Comparison of ENCODE assay signal across 1 cellular context in genomic region chr1:27321813-27322568, GRCh38.
A peak's percentile ranks its signal among the peaks of the same experiment; 100 is the strongest.
TF ChIP-seq lines count a peak whose summit lies in the region.

Gene TMEM222, plus strand, starts transcription at chr1:27322163. Its CDS starts 35 bp downstream, at chr1:27322198.

TF ChIP-seq in HepG2, 621 proteins besides CTCF, POLR2A, EP300 and RAD21 (continued from another document and continues in another):
- TF ChIP-seq ZNF687 (CRISPR knock-in tag; IDR thresholded peaks at IDR 0.05) (peak; percentile 92), ZNF710 (CRISPR knock-in tag; IDR thresholded peaks at IDR 0.05; ENCODE audit: borderline replicate concordance) (peak; percentile 79), FOSL2 (CRISPR knock-in tag; IDR thresholded peaks at IDR 0.05) (peak; percentile 62), ZNF746 (CRISPR knock-in tag; IDR thresholded peaks at IDR 0.05) (no peak; the same call in 1 of the 2 replicates), SMARCC2 (IDR thresholded peaks at IDR 0.05) (no peak), RNF2 (conservative IDR thresholded peaks at IDR 0.05; ENCODE audit: low read depth) (peak; percentile 41; the same call in 1 of the 2 replicates), ZNF839 (CRISPR knock-in tag; IDR thresholded peaks at IDR 0.05; ENCODE audit: borderline replicate concordance) (peak; percentile 65; the same call in 1 of the 2 replicates), ZNF782 (CRISPR knock-in tag; IDR thresholded peaks at IDR 0.05; ENCODE audit: borderline replicate concordance) (peak; percentile 83; the same call in 1 of the 2 replicates), BRCA1 (CRISPR knock-in tag; IDR thresholded peaks at IDR 0.05) (no peak; the same call in 1 of the 2 replicates), SUZ12 (IDR thresholded peaks at IDR 0.05; ENCODE audit: low read depth, low read length) (no peak), FOXM1 (CRISPR knock-in tag; IDR thresholded peaks at IDR 0.05) (no peak), ZNF264 (CRISPR knock-in tag; IDR thresholded peaks at IDR 0.05) (peak; percentile 57; the same call in 1 of the 2 replicates), FOXK1 (CRISPR knock-in tag; IDR thresholded peaks at IDR 0.05; ENCODE audit: borderline replicate concordance, low read depth) (peak; percentile 97), PRMT3 (CRISPR knock-in tag; IDR thresholded peaks at IDR 0.05; ENCODE audit: borderline replicate concordance, low read depth) (0 out of 2 replicates have a peak, but pooled peaks have one; percentile 83), SMAD3 (CRISPR knock-in tag; IDR thresholded peaks at IDR 0.05) (peak; percentile 81; the same call in 1 of the 2 replicates), PLSCR1 (CRISPR knock-in tag; IDR thresholded peaks at IDR 0.05; ENCODE audit: borderline replicate concordance) (no peak), TP53 (CRISPR knock-in tag; conservative IDR thresholded peaks at IDR 0.05) (peak; percentile 50; the same call in 1 of the 2 replicates), ZHX2 (IDR thresholded peaks at IDR 0.05; ENCODE audit: low read depth) (peak; percentile 93), ZHX2 (CRISPR knock-in tag; IDR thresholded peaks at IDR 0.05; ENCODE audit: borderline replicate concordance) (no peak), IRX3 (CRISPR knock-in tag; IDR thresholded peaks at IDR 0.05; ENCODE audit: borderline replicate concordance, low read depth) (no peak), KDM4B (CRISPR knock-in tag; IDR thresholded peaks at IDR 0.05) (peak; percentile 62; the same call in 1 of the 2 replicates), SIX1 (CRISPR knock-in tag; IDR thresholded peaks at IDR 0.05; ENCODE audit: borderline replicate concordance) (no peak), PPARG (CRISPR knock-in tag; conservative IDR thresholded peaks at IDR 0.05) (peak; percentile 73; the same call in 1 of the 2 replicates), SNRNP70 (IDR thresholded peaks at IDR 0.05; ENCODE audit: low read depth, low read length) (no peak), DDIT3 (CRISPR knock-in tag; IDR thresholded peaks at IDR 0.05) (no peak), ZMAT5 (CRISPR knock-in tag; IDR thresholded peaks at IDR 0.05; ENCODE audit: borderline replicate concordance, low read depth) (no peak), GMEB2 (CRISPR knock-in tag; IDR thresholded peaks at IDR 0.05; ENCODE audit: low read depth) (peak; percentile 66; the same call in 1 of the 2 replicates), SMARCE1 (IDR thresholded peaks at IDR 0.05; ENCODE audit: borderline replicate concordance) (no peak), ZEB1 (IDR thresholded peaks at IDR 0.05; ENCODE audit: insufficient replicate concordance, low read depth) (no peak), ZNF552 (CRISPR knock-in tag; IDR thresholded peaks at IDR 0.05; ENCODE audit: borderline replicate concordance) (no peak; the same call in 1 of the 2 replicates), ZNF619 (CRISPR knock-in tag; IDR thresholded peaks at IDR 0.05) (peak; percentile 78; the same call in 1 of the 2 replicates), GLI4 (CRISPR knock-in tag; IDR thresholded peaks at IDR 0.05; ENCODE audit: borderline replicate concordance) (no peak), BCLAF1 (IDR thresholded peaks at IDR 0.05) (no peak), FOXP1 (IDR thresholded peaks at IDR 0.05) (no peak; the same call in 1 of the 2 replicates), FOXP1 (CRISPR knock-in tag; IDR thresholded peaks at IDR 0.05) (no peak; the same call in 1 of the 2 replicates), ZNF224 (CRISPR knock-in tag; IDR thresholded peaks at IDR 0.05) (no peak), ZNF770 (CRISPR knock-in tag; IDR thresholded peaks at IDR 0.05) (peak; percentile 67), XBP1 (CRISPR knock-in tag; IDR thresholded peaks at IDR 0.05) (no peak), SRSF9 (IDR thresholded peaks at IDR 0.05; ENCODE audit: borderline replicate concordance, insufficient read depth, low read depth, low read length, poor library complexity, severe bottlenecking) (no peak), TCF12 (IDR thresholded peaks at IDR 0.05) (no peak), TCF12 (CRISPR knock-in tag; IDR thresholded peaks at IDR 0.05) (peak; percentile 65; the same call in 1 of the 2 replicates)
